In the genomic region with DNA sequence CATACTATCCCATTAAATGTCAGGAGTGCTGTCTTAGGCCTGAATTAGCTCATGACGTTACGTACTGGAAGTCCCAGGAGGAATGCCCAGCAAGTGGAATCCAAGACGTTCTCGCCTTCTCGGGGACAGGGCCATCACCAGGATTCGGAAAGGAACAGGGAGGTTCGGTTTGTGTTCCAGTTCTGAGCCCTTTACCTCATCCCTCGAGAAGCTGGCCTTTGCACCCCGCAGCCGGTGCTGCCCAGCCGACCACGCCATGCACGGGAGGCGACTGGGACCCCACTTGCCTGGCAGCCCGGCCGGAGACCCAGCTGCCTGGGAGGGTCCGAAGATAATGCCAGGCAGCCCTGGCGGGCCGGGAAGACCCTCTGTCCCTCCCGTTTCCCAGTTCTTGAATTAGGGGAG, we compare ENCODE assay signal across 10 cellular contexts. TPM values are rescaled to one million over a fixed set of nuclear protein-coding genes. Genes with fewer than 3 reads are reported as not detected.
DNase-seq lines count a peak whose midpoint lies in the region; ATAC-seq and TF ChIP-seq lines count a peak whose summit lies in the region.
"Had no signal": no experiment of that assay in that cellular context is flagged by ENCODE, and none has a peak within 500 bp of the region (broad histone marks: within the 10 kb centered on the region; RNA-seq: fewer than 3 reads in every experiment).

No MANE protein-coding gene starts in this region.

- TF ChIP-seq CTCF in lower leg skin (IDR thresholded peaks at IDR 0.05) (no peak), suprapubic skin (IDR thresholded peaks at IDR 0.05) (no peak)

- no peaks in the 10 kb centered on the region for H3K9me3 Mint-ChIP-seq in stimulated activated effector memory CD8-positive, alpha-beta T cell treated with anti-CD3 and anti-CD28 coated beads, Interleukin-12 subunit alpha, Interleukin-12 subunit beta, amount 100 ng/mL, for 72 hours

- H3K4me1 Mint-ChIP-seq in stimulated activated effector memory CD8-positive, alpha-beta T cell treated with anti-CD3 and anti-CD28 coated beads, Interleukin-12 subunit alpha, Interleukin-12 subunit beta, amount 100 ng/mL, for 72 hours: peaks cover 8% of the 10 kb centered on the region

- H3K36me3 Mint-ChIP-seq in stimulated activated effector memory CD8-positive, alpha-beta T cell treated with anti-CD3 and anti-CD28 coated beads, Interleukin-12 subunit alpha, Interleukin-12 subunit beta, amount 100 ng/mL, for 72 hours: no peaks in the 10 kb centered on the region

- peak overlapping the region; percentile 79 for H3K9ac ChIP-seq in NT2/D1 (ENCODE audit: insufficient read length, low read depth)

- ATAC-seq in stimulated activated effector memory CD8-positive, alpha-beta T cell treated with anti-CD3 and anti-CD28 coated beads, Interleukin-12 subunit alpha, Interleukin-12 subunit beta, amount 100 ng/mL, for 72 hours: no peak

- no peak for TF ChIP-seq POLR2A in lower leg skin (IDR thresholded peaks at IDR 0.05)
- no peak for TF ChIP-seq POLR2A in suprapubic skin (IDR thresholded peaks at IDR 0.05)

- intact Hi-C loops in lower leg skin (cut with DNase I; ENCODE audit: low total_unique reads): no loop called here

- H3K27ac ChIP-seq in cingulate gyrus (ENCODE audit: low read depth, low read length) (peak overlapping the region; percentile 97), suprapubic skin (peak overlapping the region; percentile 96)

- 37 to 69% methylated on average over 15 to 20 of the region's 20 CpGs for WGBS in lower leg skin, 2 donors
- 29% methylated on average over 7 of the region's 20 CpGs for WGBS in suprapubic skin

- H3K4me3 ChIP-seq in NT2/D1 (ENCODE audit: insufficient read length, low read depth) (peak overlapping the region; percentile 69), lower leg skin (ENCODE audit: low read depth, poor library complexity, severe bottlenecking) (peak overlapping the region; percentile 78), suprapubic skin (peak overlapping the region; percentile 77)

- H3K4me1 ChIP-seq in NT2/D1 (ENCODE audit: insufficient read depth, insufficient read length) (no peaks in the 10 kb centered on the region), suprapubic skin (peaks cover 39% of the 10 kb centered on the region)

- no peak overlapping the region for H3K27ac Mint-ChIP-seq in stimulated activated effector memory CD8-positive, alpha-beta T cell treated with anti-CD3 and anti-CD28 coated beads, Interleukin-12 subunit alpha, Interleukin-12 subunit beta, amount 100 ng/mL, for 72 hours

- H3K36me3 ChIP-seq in NT2/D1 (ENCODE audit: insufficient read depth, insufficient read length, low read length): no peaks in the 10 kb centered on the region
- H3K36me3 ChIP-seq in suprapubic skin: no peaks in the 10 kb centered on the region

- H3K27me3 ChIP-seq in NT2/D1 (ENCODE audit: insufficient read depth, insufficient read length): peaks cover 44% of the 10 kb centered on the region
- H3K27me3 ChIP-seq in suprapubic skin: no peaks in the 10 kb centered on the region

- H3K9me3 ChIP-seq in NT2/D1 (ENCODE audit: insufficient read depth, low read length) (no peaks in the 10 kb centered on the region), suprapubic skin (no peaks in the 10 kb centered on the region)

- DNase-seq in NT2/D1 (ENCODE audit: low read depth, low spot score) (no peak), lower leg skin (ENCODE audit: low spot score in 2 of 2) (peak in 1 of 2 donors; percentile 91), suprapubic skin (ENCODE audit: low spot score in 2 of 2) (no peak), NCI-H1105 (lab: John Stamatoyannopoulos, UW) (no peak), NCI-H69 (lab: John Stamatoyannopoulos, UW) (no peak)
- DNase-seq in stimulated activated effector memory CD8-positive, alpha-beta T cell treated with anti-CD3 and anti-CD28 coated beads, Interleukin-12 subunit alpha, Interleukin-12 subunit beta, amount 100 ng/mL, for 72 hours (ENCODE audit: low spot score in 2 of 2): no peak
- no peak for DNase-seq in activated effector memory CD4-positive, alpha-beta T cell treated with anti-CD3 and anti-CD28 coated beads, Interleukin-2, amount 50 U/mL, for 16 hours
- DNase-seq: KG1 had no signal

- no peak overlapping the region for H3K4me3 Mint-ChIP-seq in stimulated activated effector memory CD8-positive, alpha-beta T cell treated with anti-CD3 and anti-CD28 coated beads, Interleukin-12 subunit alpha, Interleukin-12 subunit beta, amount 100 ng/mL, for 72 hours

- TF ChIP-seq EP300 in suprapubic skin (IDR thresholded peaks at IDR 0.05): peak; percentile 80

RNA-seq across cellular contexts. Expression of gene CHST3, which starts 0.8 kb away (rescaled TPM):
- total RNA-seq in lower leg skin (10 to 100 TPM; 15.7 to 33.0 (median 20.6) TPM), suprapubic skin (10 to 100 TPM; 17.9 to 29.3 (median 23.2) TPM)
- total RNA-seq: T-helper 1 cell treated with Interleukin-12 subunit alpha and Interleukin-12 subunit beta and Interleukin-4 antibody, amounts not matched to agents 30 ng/mL and 1 ng/mL, for 36 hours had no signal
